In the genomic region with DNA sequence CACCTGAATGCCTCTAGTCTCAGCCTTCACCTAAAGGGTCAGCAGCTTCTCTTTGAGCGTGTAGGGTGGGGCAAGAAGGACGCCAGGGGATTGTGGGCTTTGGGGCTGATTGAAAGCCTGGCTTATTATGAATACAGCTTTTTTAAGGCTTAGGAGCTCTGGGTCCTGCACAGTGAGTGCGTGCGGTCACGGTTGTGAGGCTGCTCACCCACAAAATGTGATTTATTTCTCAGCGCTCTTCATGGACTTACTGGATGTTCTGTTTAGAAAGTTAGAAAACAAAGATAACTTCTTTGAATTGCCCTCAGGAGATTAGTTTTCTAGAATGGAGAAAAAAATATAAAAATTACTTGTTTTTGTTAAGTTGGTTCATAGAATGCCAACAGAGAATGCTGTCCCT, we compare ENCODE assay signal across 1 cellular context.
TF ChIP-seq lines count a peak whose summit lies in the region.

No MANE protein-coding gene starts in this region.

TF ChIP-seq in HepG2, 621 proteins besides CTCF, POLR2A, EP300 and RAD21:
- TF ChIP-seq WIZ (CRISPR knock-in tag; IDR thresholded peaks at IDR 0.05) (no peak), ISX (CRISPR knock-in tag; conservative IDR thresholded peaks at IDR 0.05) (no peak), ZNF121 (CRISPR knock-in tag; IDR thresholded peaks at IDR 0.05) (no peak), GFI1 (CRISPR knock-in tag; IDR thresholded peaks at IDR 0.05; ENCODE audit: borderline replicate concordance) (no peak), RXRB (CRISPR knock-in tag; IDR thresholded peaks at IDR 0.05; ENCODE audit: borderline replicate concordance) (no peak), KMT2A (CRISPR knock-in tag; IDR thresholded peaks at IDR 0.05) (no peak), NFIC (IDR thresholded peaks at IDR 0.05; ENCODE audit: low read length) (no peak), ELF4 (CRISPR knock-in tag; IDR thresholded peaks at IDR 0.05; ENCODE audit: borderline replicate concordance) (no peak), MEF2D (CRISPR knock-in tag; IDR thresholded peaks at IDR 0.05) (no peak), TCF7 (IDR thresholded peaks at IDR 0.05; ENCODE audit: low read depth) (no peak), MAFG (CRISPR knock-in tag; IDR thresholded peaks at IDR 0.05) (no peak), NCOR1 (IDR thresholded peaks at IDR 0.05; ENCODE audit: borderline replicate concordance, low read length) (no peak), FOXC1 (CRISPR knock-in tag; IDR thresholded peaks at IDR 0.05; ENCODE audit: borderline replicate concordance) (no peak), MATR3 (CRISPR knock-in tag; IDR thresholded peaks at IDR 0.05) (no peak), MYC (CRISPR knock-in tag; IDR thresholded peaks at IDR 0.05; ENCODE audit: borderline replicate concordance) (no peak), SMYD3 (CRISPR knock-in tag; IDR thresholded peaks at IDR 0.05) (no peak), ZNF703 (CRISPR knock-in tag; IDR thresholded peaks at IDR 0.05; ENCODE audit: borderline replicate concordance) (no peak)
- TF ChIP-seq, protein P1, sequence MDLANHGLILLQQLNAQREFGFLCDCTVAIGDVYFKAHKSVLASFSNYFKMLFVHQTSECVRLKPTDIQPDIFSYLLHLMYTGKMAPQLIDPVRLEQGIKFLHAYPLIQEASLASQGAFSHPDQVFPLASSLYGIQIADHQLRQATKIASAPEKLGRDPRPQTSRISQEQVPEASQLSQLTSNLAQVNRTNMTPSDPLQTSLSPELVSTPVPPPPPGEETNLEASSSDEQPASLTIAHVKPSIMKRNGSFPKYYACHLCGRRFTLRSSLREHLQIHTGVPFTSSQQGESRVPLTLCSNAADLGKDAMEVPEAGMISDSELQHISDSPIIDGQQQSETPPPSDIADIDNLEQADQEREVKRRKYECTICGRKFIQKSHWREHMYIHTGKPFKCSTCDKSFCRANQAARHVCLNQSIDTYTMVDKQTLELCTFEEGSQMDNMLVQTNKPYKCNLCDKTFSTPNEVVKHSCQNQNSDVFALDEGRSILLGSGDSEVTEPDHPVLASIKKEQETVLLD (CRISPR knock-in tag; IDR thresholded peaks at IDR 0.05; ENCODE audit: low read depth): no peak
- TF ChIP-seq, protein P2, sequence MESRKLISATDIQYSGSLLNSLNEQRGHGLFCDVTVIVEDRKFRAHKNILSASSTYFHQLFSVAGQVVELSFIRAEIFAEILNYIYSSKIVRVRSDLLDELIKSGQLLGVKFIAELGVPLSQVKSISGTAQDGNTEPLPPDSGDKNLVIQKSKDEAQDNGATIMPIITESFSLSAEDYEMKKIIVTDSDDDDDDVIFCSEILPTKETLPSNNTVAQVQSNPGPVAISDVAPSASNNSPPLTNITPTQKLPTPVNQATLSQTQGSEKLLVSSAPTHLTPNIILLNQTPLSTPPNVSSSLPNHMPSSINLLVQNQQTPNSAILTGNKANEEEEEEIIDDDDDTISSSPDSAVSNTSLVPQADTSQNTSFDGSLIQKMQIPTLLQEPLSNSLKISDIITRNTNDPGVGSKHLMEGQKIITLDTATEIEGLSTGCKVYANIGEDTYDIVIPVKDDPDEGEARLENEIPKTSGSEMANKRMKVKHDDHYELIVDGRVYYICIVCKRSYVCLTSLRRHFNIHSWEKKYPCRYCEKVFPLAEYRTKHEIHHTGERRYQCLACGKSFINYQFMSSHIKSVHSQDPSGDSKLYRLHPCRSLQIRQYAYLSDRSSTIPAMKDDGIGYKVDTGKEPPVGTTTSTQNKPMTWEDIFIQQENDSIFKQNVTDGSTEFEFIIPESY (CRISPR knock-in tag; IDR thresholded peaks at IDR 0.05): no peak
- TF ChIP-seq, protein P3, sequence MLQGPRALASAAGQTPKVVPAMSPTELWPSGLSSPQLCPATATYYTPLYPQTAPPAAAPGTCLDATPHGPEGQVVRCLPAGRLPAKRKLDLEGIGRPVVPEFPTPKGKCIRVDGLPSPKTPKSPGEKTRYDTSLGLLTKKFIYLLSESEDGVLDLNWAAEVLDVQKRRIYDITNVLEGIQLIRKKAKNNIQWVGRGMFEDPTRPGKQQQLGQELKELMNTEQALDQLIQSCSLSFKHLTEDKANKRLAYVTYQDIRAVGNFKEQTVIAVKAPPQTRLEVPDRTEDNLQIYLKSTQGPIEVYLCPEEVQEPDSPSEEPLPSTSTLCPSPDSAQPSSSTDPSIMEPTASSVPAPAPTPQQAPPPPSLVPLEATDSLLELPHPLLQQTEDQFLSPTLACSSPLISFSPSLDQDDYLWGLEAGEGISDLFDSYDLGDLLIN (CRISPR knock-in tag; IDR thresholded peaks at IDR 0.05; ENCODE audit: borderline replicate concordance): no peak
